15 cellular contexts compared by ENCODE assay signal in the genomic region with DNA sequence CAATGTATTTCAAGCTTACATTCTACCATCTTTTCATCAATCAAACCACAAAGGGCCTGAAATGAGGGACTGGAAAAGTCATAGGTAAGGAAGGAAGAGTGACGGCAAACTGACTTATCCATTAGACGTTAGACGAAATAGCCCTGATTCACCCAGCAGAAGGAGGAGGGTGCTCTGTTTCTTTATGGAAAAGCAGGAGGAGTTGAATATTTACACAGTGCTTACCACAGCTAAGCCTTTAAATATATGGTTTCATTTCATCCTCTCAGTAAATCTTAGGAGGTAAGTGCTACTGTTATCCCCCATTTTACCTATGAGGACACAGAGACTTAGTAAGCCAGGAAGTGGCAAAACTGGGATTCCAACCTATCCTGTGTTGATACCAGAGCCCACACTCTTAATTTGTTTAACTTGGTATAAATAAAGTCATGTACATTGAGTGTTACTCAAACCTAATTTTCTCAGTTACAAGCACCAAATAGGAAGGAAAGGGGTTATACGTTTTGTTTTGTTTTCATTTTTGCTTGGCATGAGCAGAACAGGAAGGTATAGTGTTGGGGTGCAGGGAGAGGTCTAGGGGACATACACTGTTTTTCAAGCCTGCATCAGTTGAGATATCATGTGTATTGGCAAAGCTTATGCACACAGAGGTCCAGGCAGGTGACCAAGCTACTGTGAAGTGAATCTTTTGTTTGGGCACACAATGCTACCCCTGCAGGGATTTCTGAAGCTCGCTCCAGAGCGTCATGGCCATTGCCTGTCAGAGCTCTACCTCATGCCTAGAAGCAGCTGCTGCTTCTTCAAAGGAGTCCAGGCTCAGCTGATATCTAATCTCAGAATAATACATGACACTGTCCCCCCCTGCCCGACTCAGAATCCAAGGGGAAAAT.
DNase-seq lines count a peak whose midpoint lies in the region; ATAC-seq and TF ChIP-seq lines count a peak whose summit lies in the region.
"Had no signal": no experiment of that assay in that cellular context is flagged by ENCODE, and none has a peak within 500 bp of the region (broad histone marks: within the 10 kb centered on the region; RNA-seq: fewer than 3 reads in every experiment).

No MANE protein-coding gene starts in this region.

- TF ChIP-seq CTCF in PC-3 (conservative IDR thresholded peaks at IDR 0.05; ENCODE audit: low read depth, low read length), result no peak
- no peak for TF ChIP-seq CTCF in smooth muscle cell (IDR thresholded peaks at IDR 0.05; ENCODE audit: borderline replicate concordance, insufficient read depth, poor library complexity, severe bottlenecking)

- H3K9me3 ChIP-seq in PC-3 (ENCODE audit: low read length) (no peaks in the 10 kb centered on the region), smooth muscle cell (replicated peaks; ENCODE audit: low read depth) (no peaks in the 10 kb centered on the region)
- H3K9me3 ChIP-seq: BLaER1, left ventricle myocardium inferior had no signal

- H2AFZ ChIP-seq in PC-3 (ENCODE audit: low read length) (peak overlapping the region; percentile 47; the same call in 1 of the 2 replicates), smooth muscle cell (ENCODE audit: low read depth) (no peak overlapping the region)

- CTCF ChIA-PET in PC-3 (lab: Charles Lee), result no interaction called here

- no peak overlapping the region; the same call in 1 of the 2 replicates for H3K4me3 ChIP-seq in PC-3 (ENCODE audit: low read length)
- no peak overlapping the region for H3K4me3 ChIP-seq in smooth muscle cell
- H3K4me3 ChIP-seq: BLaER1, cardiac muscle cell, left ventricle myocardium inferior had no signal

- no peaks in the 10 kb centered on the region for H3K9me2 ChIP-seq in PC-3 (replicated peaks; ENCODE audit: low read length)

- 28% methylated on average over 7 of the region's 7 CpGs for WGBS in smooth muscle cell (ENCODE audit: low lambda C conversion rate)

- H3K9ac ChIP-seq in PC-3 (ENCODE audit: low read length) (peak overlapping the region; percentile 71), smooth muscle cell (ENCODE audit: low read depth) (peak overlapping the region; percentile 16)
- H3K9ac ChIP-seq: BLaER1 had no signal

- intact Hi-C loops in PC-3 (cut with micrococcal nuclease), result loop anchor here (5.0 kb wide), 2 partner anchors 94 to 101 kb away; partner anchors contain the start of gene MOB3B

- peaks cover 55% of the 10 kb centered on the region for H3K4me1 ChIP-seq in PC-3 (ENCODE audit: insufficient read depth, low read length)
- H3K4me1 ChIP-seq in smooth muscle cell (ENCODE audit: low read depth), result peaks cover 29% of the 10 kb centered on the region

- H4K20me1 ChIP-seq in PC-3 (ENCODE audit: low read length), result no peaks in the 10 kb centered on the region
- H4K20me1 ChIP-seq in smooth muscle cell (ENCODE audit: low read depth), result no peaks in the 10 kb centered on the region
- H4K20me1 ChIP-seq: BLaER1 had no signal

- DNase-seq in H4 (ENCODE audit: low spot score), result peak; percentile 45
- peak; percentile 72 for DNase-seq in PC-3
- DNase-seq in epithelial cell of prostate (ENCODE audit: low read depth, low spot score), result no peak
- no peak for DNase-seq in smooth muscle cell (lab: John Stamatoyannopoulos, UW; ENCODE audit: unreplicated experiment)
- DNase-seq in NCI-H128 (lab: John Stamatoyannopoulos, UW; ENCODE audit: unreplicated experiment), result no peak
- no peak for DNase-seq in NCI-H524 treated with DMSO at 0.1 percent for 48 hours (lab: John Stamatoyannopoulos, UW)
- DNase-seq: left ventricle myocardium inferior; stimulated activated CD4-positive, alpha-beta T cell treated with anti-CD3 and anti-CD28 coated beads, Interleukin-4, amount 100 ng/mL, for 24 hours; stimulated activated naive B cell treated with anti-CD40 and anti-IgM and Interleukin-4, amounts not matched to agents 10 μg/mL and 1 μg/mL and 100 μg/mL, for 72 hours had no signal

- H3K27ac ChIP-seq in PC-3 (ENCODE audit: low read length), result peak overlapping the region; percentile 96
- H3K27ac ChIP-seq in epithelial cell of prostate, result peak overlapping the region; percentile 81
- H3K27ac ChIP-seq in smooth muscle cell (ENCODE audit: low read depth), result peak overlapping the region; percentile 83
- H3K27ac ChIP-seq: BLaER1, cardiac muscle cell, left ventricle myocardium inferior had no signal

- POLR2A ChIA-PET in PC-3 (lab: Charles Lee; ENCODE audit: unreplicated experiment), result interaction anchor here (0.7 kb wide), 1 partner anchor 93 kb away, joined by 4 read pairs; no protein-coding TSS in a partner anchor

- no TSS peak for BruUV-seq in PC-3 (replicated peaks; lab: Mats Ljungman, UMichigan)

- ATAC-seq in PC-3 (peak; percentile 77), GM21390 (IDR thresholded peaks at IDR 0.05; ENCODE audit: unreplicated experiment) (no peak), GM21526 (IDR thresholded peaks at IDR 0.05; ENCODE audit: low FRiP score, unreplicated experiment) (no peak)
- ATAC-seq: natural killer cell treated with Interleukin-12 subunit alpha and Interleukin-12 subunit beta and Interleukin-15 and Interleukin-18, amount 100 ng/mL, for 72 hours; sciatic nerve had no signal

- H3K4me2 ChIP-seq in PC-3 (ENCODE audit: low read length) (peak overlapping the region; percentile 50), smooth muscle cell (peak overlapping the region; percentile 66)
- H3K4me2 ChIP-seq: BLaER1 had no signal

- no peaks in the 10 kb centered on the region for H3F3A ChIP-seq in PC-3 (ENCODE audit: low read length, unreplicated experiment)
- peaks cover 9% of the 10 kb centered on the region for H3F3A ChIP-seq in smooth muscle cell (ENCODE audit: low read depth)

- no peaks in the 10 kb centered on the region for H3K36me3 ChIP-seq in PC-3 (ENCODE audit: low read depth, low read length)
- H3K36me3 ChIP-seq in smooth muscle cell (ENCODE audit: low read depth), result no peaks in the 10 kb centered on the region
- H3K36me3 ChIP-seq: BLaER1, cardiac muscle cell, left ventricle myocardium inferior had no signal

- H3K27me3 ChIP-seq in PC-3 (ENCODE audit: low read length) (no peaks in the 10 kb centered on the region), smooth muscle cell (ENCODE audit: low read depth) (no peaks in the 10 kb centered on the region)
- H3K27me3 ChIP-seq: BLaER1, cardiac muscle cell had no signal

- H3K79me2 ChIP-seq in PC-3 (ENCODE audit: low read length), result no peaks in the 10 kb centered on the region
- H3K79me2 ChIP-seq in smooth muscle cell (ENCODE audit: low read depth), result no peaks in the 10 kb centered on the region

Comparison
In these comparisons a context has a peak if more than half of its experiments do, and no peak if none do; other contexts are left out.
1. DNase-seq: peak in H4 (single experiment) and PC-3 (single experiment); none in epithelial cell of prostate (single experiment), smooth muscle cell (single experiment), NCI-H128 (single experiment) and NCI-H524 treated with DMSO at 0.1 percent for 48 hours (single experiment).
2. Peak in every context shown above with its lines, with median percentiles within 50 percentile points of each other: H3K27ac ChIP-seq.